ENCODE assay signal across 24 cellular contexts in the genomic region with DNA sequence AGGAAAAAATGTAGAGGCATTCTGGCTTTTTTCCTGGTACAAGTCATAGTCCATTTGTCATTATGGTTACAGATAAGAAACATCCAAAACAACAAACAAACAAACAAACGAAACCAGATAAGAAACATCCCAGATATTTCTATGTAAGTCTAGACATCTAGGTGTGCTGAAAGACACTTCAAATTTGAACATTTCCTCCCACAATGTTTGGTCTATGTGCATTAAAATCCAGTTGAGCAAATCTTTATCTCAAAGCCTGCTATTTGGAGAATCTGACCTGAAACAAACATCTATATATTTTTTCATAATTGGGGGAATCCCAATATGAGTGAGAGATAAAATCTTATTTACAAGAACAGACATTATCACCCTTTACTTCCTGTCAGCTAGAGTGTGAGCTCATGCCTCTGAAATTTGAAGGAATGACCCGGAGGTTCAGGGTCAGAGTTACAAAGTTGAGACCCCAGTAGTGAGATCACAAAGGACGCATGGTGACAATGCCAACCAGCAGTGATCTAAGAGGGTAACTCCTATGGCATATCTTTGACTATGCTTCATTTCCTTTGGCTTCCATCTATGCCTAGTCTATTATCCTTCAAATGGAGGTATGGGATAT.
"Had no signal": no experiment of that assay in that cellular context is flagged by ENCODE, and none has a peak within 500 bp of the region (broad histone marks: within the 10 kb centered on the region; RNA-seq: fewer than 3 reads in every experiment).

No MANE protein-coding gene starts in this region.

- H3K4me3 Mint-ChIP-seq: activated CD4-positive, alpha-beta T cell treated with anti-CD3 and anti-CD28 coated beads, Interleukin-2, amount 10 ng/mL, durations not matched to agents 24 days and 14 days; activated CD8-positive, alpha-beta memory T cell treated with anti-CD3 and anti-CD28 coated beads, Interleukin-2, amount 10 ng/mL, durations not matched to agents 7 days and 5 days; activated naive CD8-positive, alpha-beta T cell treated with anti-CD3 and anti-CD28 coated beads, Interleukin-2, amount 50 U/mL, for 24 hours; activated T-cell treated with anti-CD3 and anti-CD28 coated beads, Interleukin-2, amount 50 U/mL, for 4 hours; T-helper 17 cell; WTC11 had no signal

- H3K9me3 ChIP-seq: ascending aorta, body of pancreas had no signal

- H3K36me3 ChIP-seq: ascending aorta had no signal

- H3K27me3 Mint-ChIP-seq: activated naive CD8-positive, alpha-beta T cell treated with anti-CD3 and anti-CD28 coated beads, Interleukin-2, amount 50 U/mL, for 24 hours had no signal

- H3K9me3 Mint-ChIP-seq: activated naive CD4-positive, alpha-beta T cell treated with anti-CD3 and anti-CD28 coated beads, Interleukin-2, amount 50 U/mL, for 72 hours; activated naive CD8-positive, alpha-beta T cell treated with anti-CD3 and anti-CD28 coated beads, Interleukin-2, amount 50 U/mL, for 24 hours; activated T-cell treated with anti-CD3 and anti-CD28 coated beads, Interleukin-2, amount 50 U/mL, for 4 hours had no signal

- H3K36me3 Mint-ChIP-seq: activated CD8-positive, alpha-beta memory T cell treated with anti-CD3 and anti-CD28 coated beads, Interleukin-2, amount 10 ng/mL, durations not matched to agents 7 days and 5 days; activated naive CD4-positive, alpha-beta T cell treated with anti-CD3 and anti-CD28 coated beads, Interleukin-2, amount 50 U/mL, for 72 hours; WTC11 had no signal

- FAIRE-seq: bronchial epithelial cell had no signal

- H3K4me3 ChIP-seq: ascending aorta, body of pancreas had no signal

- H3K27me3 ChIP-seq: ascending aorta, body of pancreas had no signal

- H3K27ac ChIP-seq: ascending aorta, body of pancreas had no signal

- H3K27ac Mint-ChIP-seq: activated CD4-positive, alpha-beta T cell treated with anti-CD3 and anti-CD28 coated beads, Interleukin-2, amount 10 ng/mL, durations not matched to agents 24 days and 14 days; activated CD8-positive, alpha-beta memory T cell treated with anti-CD3 and anti-CD28 coated beads, Interleukin-2, amount 10 ng/mL, durations not matched to agents 7 days and 5 days; activated naive CD4-positive, alpha-beta T cell treated with anti-CD3 and anti-CD28 coated beads, Interleukin-2, amount 50 U/mL, for 72 hours; activated naive CD8-positive, alpha-beta T cell treated with anti-CD3 and anti-CD28 coated beads, Interleukin-2, amount 50 U/mL, for 24 hours; T-helper 17 cell; WTC11 had no signal

- DNase-seq: activated CD4-positive, alpha-beta T cell treated with anti-CD3 and anti-CD28 coated beads for 1 hour; activated CD4-positive, alpha-beta T cell treated with anti-CD3 and anti-CD28 coated beads, Interleukin-2, amount 10 ng/mL, durations not matched to agents 24 days and 14 days; activated CD4-positive, alpha-beta T cell treated with anti-CD3 and anti-CD28 coated beads, Interleukin-2, amount 50 U/mL, for 48 hours; activated CD8-positive, alpha-beta memory T cell treated with anti-CD3 and anti-CD28 coated beads, Interleukin-2, amount 10 ng/mL, durations not matched to agents 7 days and 5 days; activated effector memory CD4-positive, alpha-beta T cell treated with anti-CD3 and anti-CD28 coated beads, Interleukin-2, amount 50 U/mL, for 16 hours; activated naive CD4-positive, alpha-beta T cell treated with Interleukin-2 at 50 U/mL for 16 hours; activated naive CD8-positive, alpha-beta T cell treated with anti-CD3 and anti-CD28 coated beads, Interleukin-2, amount 50 U/mL, for 24 hours; activated T-cell treated with anti-CD3 and anti-CD28 coated beads, Interleukin-2, amount 50 U/mL, for 4 hours; amniotic stem cell; body of pancreas; central memory CD4-positive, alpha-beta T cell; Kasumi-1; NCI-H1092; NCI-H1417 treated with DMSO at 0.1 percent for 48 hours; NCI-H1694; NCI-H2029; NCI-H524; SIG-M5; T-helper 17 cell; T-helper 9 cell had no signal
